Comparison of ENCODE assay signal across 1 cellular context in the genomic region with DNA sequence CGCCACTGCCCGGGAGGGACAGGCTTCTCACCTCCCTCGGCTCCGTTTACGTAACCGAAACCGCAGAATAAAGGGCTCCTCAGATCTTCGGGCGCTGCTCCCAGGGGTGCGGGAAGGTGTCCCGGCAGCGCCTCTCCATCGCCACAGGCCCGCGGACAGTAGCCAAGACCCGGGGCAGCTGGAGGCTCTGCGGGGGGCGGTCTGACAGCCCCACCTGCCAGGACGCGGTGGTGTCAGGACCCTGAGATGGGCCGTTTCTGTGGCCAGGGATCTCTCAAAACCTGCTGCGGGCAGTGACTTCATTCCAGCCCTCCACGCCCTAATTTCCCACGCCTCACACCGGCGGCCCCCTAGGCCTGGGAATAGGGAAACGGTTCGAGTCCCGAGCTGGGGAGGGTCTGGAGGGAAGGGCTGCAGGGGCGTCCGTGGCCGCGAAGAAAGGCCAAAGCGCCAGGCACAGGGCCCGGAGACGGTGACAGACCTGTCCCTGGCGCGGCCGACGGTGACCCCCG.
TF ChIP-seq lines count a peak whose summit lies in the region.

No MANE protein-coding gene starts in this region.

TF ChIP-seq in K562, 482 proteins besides CTCF, POLR2A, EP300 and RAD21:
- peak; percentile 61 for TF ChIP-seq HNRNPLL (IDR thresholded peaks at IDR 0.05; ENCODE audit: low read depth, low read length, poor library complexity, severe bottlenecking)
- TF ChIP-seq ZBTB7A (IDR thresholded peaks at IDR 0.05; ENCODE audit: borderline replicate concordance, control insufficient read depth, low read depth, low read length) = peak; percentile 8; the same call in 1 of the 2 replicates
